23 cellular contexts compared by ENCODE assay signal in genomic region chr1:68344208-68344607, GRCh38.
"Had no signal": no experiment of that assay in that cellular context is flagged by ENCODE, and none has a peak within 500 bp of the region (broad histone marks: within the 10 kb centered on the region; RNA-seq: fewer than 3 reads in every experiment).

No MANE protein-coding gene starts in this region.

- FAIRE-seq: astrocyte, RCC 7860 had no signal

- H3K27ac ChIP-seq: brain microvascular endothelial cell, SK-N-MC had no signal

- H3K4me3 ChIP-seq: SK-N-MC had no signal

- H3K27ac Mint-ChIP-seq: activated CD8-positive, alpha-beta memory T cell treated with anti-CD3 and anti-CD28 coated beads, Interleukin-2, amount 10 ng/mL, durations not matched to agents 7 days and 5 days; activated naive CD8-positive, alpha-beta T cell; activated T-cell treated with anti-CD3 and anti-CD28 coated beads, Interleukin-2, amount 50 U/mL, for 24 hours; activated T-helper 1 cell treated with anti-CD3 and anti-CD28 coated beads, Interleukin-12 subunit alpha, Interleukin-12 subunit beta, Interleukin-2, Interleukin-4 antibody, amounts not matched to agents 30 ng/mL and 10 ng/mL and 1 ng/mL, durations not matched to agents 14 hours and 24 hours and 36 hours; T-helper 2 cell treated with Interferon-gamma antibody and Interleukin-4, amounts not matched to agents 5 μg/mL and 100 μg/mL, for 36 hours had no signal

- H3K36me3 Mint-ChIP-seq: activated CD8-positive, alpha-beta memory T cell treated with anti-CD3 and anti-CD28 coated beads, Interleukin-2, amount 10 ng/mL, durations not matched to agents 7 days and 5 days; activated naive CD8-positive, alpha-beta T cell had no signal

- H3K9me3 Mint-ChIP-seq: activated T-helper 1 cell treated with anti-CD3 and anti-CD28 coated beads, Interleukin-12 subunit alpha, Interleukin-12 subunit beta, Interleukin-2, Interleukin-4 antibody, amounts not matched to agents 30 ng/mL and 10 ng/mL and 1 ng/mL, durations not matched to agents 14 hours and 24 hours and 36 hours; T-helper 2 cell treated with Interferon-gamma antibody and Interleukin-4, amounts not matched to agents 5 μg/mL and 100 μg/mL, for 36 hours had no signal

- ATAC-seq: activated CD4-positive, CD25-positive, alpha-beta regulatory T cell treated with anti-CD3 and anti-CD28 coated beads, Interleukin-2, amount 50 U/mL, for 24 hours; activated CD8-positive, alpha-beta memory T cell treated with anti-CD3 and anti-CD28 coated beads, Interleukin-2, amount 10 ng/mL, durations not matched to agents 7 days and 5 days had no signal

- DNase-seq: activated CD4-positive, alpha-beta T cell treated with anti-CD3 and anti-CD28 coated beads for 4 hours; activated CD8-positive, alpha-beta memory T cell treated with anti-CD3 and anti-CD28 coated beads, Interleukin-2, amount 10 ng/mL, durations not matched to agents 7 days and 5 days; activated effector memory CD4-positive, alpha-beta T cell treated with Interleukin-2 at 50 U/mL for 16 hours; activated naive CD4-positive, alpha-beta T cell treated with Interleukin-2 at 50 U/mL for 16 hours; activated T-cell treated with anti-CD3 and anti-CD28 coated beads, Interleukin-2, amount 50 U/mL, for 24 hours; amygdala; brain microvascular endothelial cell; cerebellar nuclear complex; IMR-90; Kasumi-1; KBM-7; NCI-H1105 treated with DMSO at 0.1 percent for 48 hours; NCI-H1436 treated with DMSO at 0.1 percent for 48 hours; NCI-H187; NCI-H2081 treated with DMSO at 0.1 percent for 48 hours; SW 1271 had no signal

- H3K4me3 Mint-ChIP-seq: activated CD8-positive, alpha-beta memory T cell treated with anti-CD3 and anti-CD28 coated beads, Interleukin-2, amount 10 ng/mL, durations not matched to agents 7 days and 5 days; activated naive CD8-positive, alpha-beta T cell; activated T-cell treated with anti-CD3 and anti-CD28 coated beads, Interleukin-2, amount 50 U/mL, for 24 hours; activated T-helper 1 cell treated with anti-CD3 and anti-CD28 coated beads, Interleukin-12 subunit alpha, Interleukin-12 subunit beta, Interleukin-2, Interleukin-4 antibody, amounts not matched to agents 30 ng/mL and 10 ng/mL and 1 ng/mL, durations not matched to agents 14 hours and 24 hours and 36 hours; T-helper 2 cell treated with Interferon-gamma antibody and Interleukin-4, amounts not matched to agents 5 μg/mL and 100 μg/mL, for 36 hours had no signal

- H3K27me3 Mint-ChIP-seq: activated CD8-positive, alpha-beta memory T cell treated with anti-CD3 and anti-CD28 coated beads, Interleukin-2, amount 10 ng/mL, durations not matched to agents 7 days and 5 days; activated naive CD8-positive, alpha-beta T cell; activated T-cell treated with anti-CD3 and anti-CD28 coated beads, Interleukin-2, amount 50 U/mL, for 24 hours had no signal

- H3K36me3 ChIP-seq: brain microvascular endothelial cell had no signal

- H3K4me1 Mint-ChIP-seq: activated CD8-positive, alpha-beta memory T cell treated with anti-CD3 and anti-CD28 coated beads, Interleukin-2, amount 10 ng/mL, durations not matched to agents 7 days and 5 days had no signal

- H3K27me3 ChIP-seq: brain microvascular endothelial cell had no signal
